Comparison of ENCODE assay signal across 8 cellular contexts in genomic region chr10:119596537-119597404, GRCh38. TPM values are rescaled to one million over a fixed set of nuclear protein-coding genes. Genes with fewer than 3 reads are reported as not detected.
A peak's percentile ranks its signal among the peaks of the same experiment; 100 is the strongest.
DNase-seq lines count a peak whose midpoint lies in the region; ATAC-seq and TF ChIP-seq lines count a peak whose summit lies in the region.

A gene with protein sequence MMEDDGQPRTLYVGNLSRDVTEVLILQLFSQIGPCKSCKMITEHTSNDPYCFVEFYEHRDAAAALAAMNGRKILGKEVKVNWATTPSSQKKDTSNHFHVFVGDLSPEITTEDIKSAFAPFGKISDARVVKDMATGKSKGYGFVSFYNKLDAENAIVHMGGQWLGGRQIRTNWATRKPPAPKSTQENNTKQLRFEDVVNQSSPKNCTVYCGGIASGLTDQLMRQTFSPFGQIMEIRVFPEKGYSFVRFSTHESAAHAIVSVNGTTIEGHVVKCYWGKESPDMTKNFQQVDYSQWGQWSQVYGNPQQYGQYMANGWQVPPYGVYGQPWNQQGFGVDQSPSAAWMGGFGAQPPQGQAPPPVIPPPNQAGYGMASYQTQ (minus strand): TSS chr10:119596964. CDS start chr10:119596465, 499 bp downstream.

- no peak within 1 kb of the TSS for H4K8ac ChIP-seq in H9 (replicated peaks; ENCODE audit: insufficient read length, low read depth, low read length)

- H2BK120ac ChIP-seq in H9 (ENCODE audit: low read depth, low read length, poor library complexity, severe bottlenecking) = no peak within 1 kb of the TSS

- no peak within 1 kb of the TSS for H3T11ph ChIP-seq in H9 (ENCODE audit: low read length)

- peaks cover 15 to 28% (median 18%) of the 10 kb centered on the region in 3 experiments for H3K36me3 Mint-ChIP-seq in H9 (ENCODE audit: insufficient read depth in 1 of 3, low read depth in 3 of 3)
- peaks cover 21% of the 10 kb centered on the region for H3K36me3 Mint-ChIP-seq in natural killer cell treated with Interleukin-12 subunit alpha and Interleukin-12 subunit beta and Interleukin-15 and Interleukin-18, amount 100 ng/mL, for 72 hours

- no peak within 1 kb of the TSS for H3K56ac ChIP-seq in H9 (ENCODE audit: insufficient read length, low read depth, low read length)

- no peak within 1 kb of the TSS for H2AK5ac ChIP-seq in H9 (ENCODE audit: insufficient read length, low read length)

- H3K4me3 Mint-ChIP-seq in H9 = peak within 1 kb of the TSS; percentile 88 to 94
- H3K4me3 Mint-ChIP-seq in natural killer cell treated with Interleukin-12 subunit alpha and Interleukin-12 subunit beta and Interleukin-15 and Interleukin-18, amount 100 ng/mL, for 72 hours = peak within 1 kb of the TSS; percentile 89

- peaks cover 4% of the 10 kb centered on the region for H3K23me2 ChIP-seq in H9 (ENCODE audit: insufficient read length, low read depth, low read length, poor library complexity, severe bottlenecking)

- H3K9me3 ChIP-seq in H9 (ENCODE audit: control insufficient read depth, low read depth, low read length) = no peaks in the 10 kb centered on the region
- H3K9me3 ChIP-seq in MG63 = no peaks in the 10 kb centered on the region

- no peak within 1 kb of the TSS for H2BK15ac ChIP-seq in H9 (ENCODE audit: low read depth, low read length)

- H3K23ac ChIP-seq in H9 (ENCODE audit: insufficient read length, low read depth, low read length) = no peak within 1 kb of the TSS

- H3K27me3 ChIP-seq in H9 (ENCODE audit: insufficient read depth, low read length) (no peaks in the 10 kb centered on the region), MG63 (no peaks in the 10 kb centered on the region)

- DNase-seq in ELR (ENCODE audit: low read depth) (peak; percentile 100), H9 (peak; percentile 100), MG63 (peak; percentile 99), SHP77 treated with DMSO at 0.1 percent for 48 hours (lab: John Stamatoyannopoulos, UW) (peak; percentile 98), fibroblast of pulmonary artery (ENCODE audit: low read depth) (peak; percentile 100)
- DNase-seq in activated effector memory CD4-positive, alpha-beta T cell treated with anti-CD3 and anti-CD28 coated beads, Interleukin-2, amount 50 U/mL, for 16 hours = peak; percentile 97
- peak; percentile 97 for DNase-seq in natural killer cell treated with Interleukin-12 subunit alpha and Interleukin-12 subunit beta and Interleukin-15 and Interleukin-18, amount 100 ng/mL, for 72 hours (ENCODE audit: low spot score)
- peak; percentile 92 for DNase-seq in stimulated activated naive CD8-positive, alpha-beta T cell treated with anti-CD3 and anti-CD28 coated beads, Interleukin-15, Interleukin-2, amounts not matched to agents 100 U/mL and 50 U/mL, for 24 hours

- no peak within 1 kb of the TSS for H2BK20ac ChIP-seq in H9 (ENCODE audit: low read depth, low read length, poor library complexity, severe bottlenecking)

- no peak within 1 kb of the TSS for H4K5ac ChIP-seq in H9 (ENCODE audit: insufficient read length, low read depth, low read length)

- peaks cover 18% of the 10 kb centered on the region for H3K36me3 ChIP-seq in MG63

- H3K79me2 ChIP-seq in H9 (ENCODE audit: insufficient read depth, low read length) = peaks cover 37% of the 10 kb centered on the region; the same call in 1 of the 2 replicates

- no peak within 1 kb of the TSS for H4K91ac ChIP-seq in H9 (ENCODE audit: insufficient read length, low read depth, low read length)

- peaks cover 4% of the 10 kb centered on the region; the same call in 1 of the 2 replicates for H3K4me1 ChIP-seq in H9 (ENCODE audit: insufficient read depth, low read length)

- no peak within 1 kb of the TSS for H2BK5ac ChIP-seq in H9 (ENCODE audit: insufficient read length, low read length)

- H3K27ac Mint-ChIP-seq in H9 = peak within 1 kb of the TSS; percentile 98 to 99 (median 99)
- peak within 1 kb of the TSS; percentile 88 to 96 for H3K27ac Mint-ChIP-seq in natural killer cell treated with Interleukin-12 subunit alpha and Interleukin-12 subunit beta and Interleukin-15 and Interleukin-18, amount 100 ng/mL, for 72 hours

- no peak within 1 kb of the TSS; the same call in 1 of the 2 replicates for H3K4ac ChIP-seq in H9 (ENCODE audit: low read depth, low read length)

- no peak within 1 kb of the TSS for H2BK12ac ChIP-seq in H9 (ENCODE audit: insufficient read length, low read depth, low read length)

- no peaks in the 10 kb centered on the region; the same call in 1 of the 2 replicates for H3K27me3 Mint-ChIP-seq in H9 (ENCODE audit: low read depth)
- H3K27me3 Mint-ChIP-seq in natural killer cell treated with Interleukin-12 subunit alpha and Interleukin-12 subunit beta and Interleukin-15 and Interleukin-18, amount 100 ng/mL, for 72 hours = no peaks in the 10 kb centered on the region

- H2AFZ ChIP-seq in H9 (ENCODE audit: low read length) = no peak within 1 kb of the TSS

- no peaks in the 10 kb centered on the region for H4K20me1 ChIP-seq in H9 (ENCODE audit: control insufficient read depth, insufficient read depth, insufficient read length)

- H3K79me1 ChIP-seq in H9 (ENCODE audit: insufficient read depth, low read depth, low read length, poor library complexity, severe bottlenecking) = no peaks in the 10 kb centered on the region

- WGBS in H9 (ENCODE audit: extremely low coverage, insufficient read length, low lambda C conversion rate) = no CpG with 5 or more reads among the region's 66 CpGs

- no peak for TF ChIP-seq CTCF in H9 (conservative IDR thresholded peaks at IDR 0.05)
- no peak for TF ChIP-seq CTCF in fibroblast of pulmonary artery (IDR thresholded peaks at IDR 0.05; ENCODE audit: low read length, missing control alignments)

- H3K4me3 ChIP-seq in MG63 = peak within 1 kb of the TSS; percentile 88
- peak within 1 kb of the TSS; percentile 96 for H3K4me3 ChIP-seq in fibroblast of pulmonary artery (replicated peaks; ENCODE audit: low read depth, low read length)

- H3K4me2 ChIP-seq in H9 (ENCODE audit: insufficient read depth, insufficient read length, low read length) = peak within 1 kb of the TSS; percentile 97

- H3K9me3 Mint-ChIP-seq in H9 = peaks cover 7 to 8% of the 10 kb centered on the region in 2 experiments
- no peaks in the 10 kb centered on the region for H3K9me3 Mint-ChIP-seq in natural killer cell treated with Interleukin-12 subunit alpha and Interleukin-12 subunit beta and Interleukin-15 and Interleukin-18, amount 100 ng/mL, for 72 hours

- peaks cover 35 to 36% of the 10 kb centered on the region in 2 experiments for H3K4me1 Mint-ChIP-seq in H9
- H3K4me1 Mint-ChIP-seq in natural killer cell treated with Interleukin-12 subunit alpha and Interleukin-12 subunit beta and Interleukin-15 and Interleukin-18, amount 100 ng/mL, for 72 hours (ENCODE audit: low read depth in 2 of 2) = peaks cover 46 to 47% of the 10 kb centered on the region in 2 donors

- H3K14ac ChIP-seq in H9 (ENCODE audit: insufficient read depth, low read length) = peak within 1 kb of the TSS; percentile 92

- peak within 1 kb of the TSS; percentile 93 for H3K18ac ChIP-seq in H9 (ENCODE audit: insufficient read length, low read depth, low read length)

- H3K9ac ChIP-seq in H9 (ENCODE audit: extremely low read depth, insufficient read length, low read length) = peak within 1 kb of the TSS; percentile 84

- peak within 1 kb of the TSS; percentile 31 for H3K27ac ChIP-seq in H9 (ENCODE audit: insufficient read length, low read depth, low read length)

- ATAC-seq in natural killer cell treated with Interleukin-12 subunit alpha and Interleukin-12 subunit beta and Interleukin-15 and Interleukin-18, amount 100 ng/mL, for 72 hours = peak; percentile 93 to 95
- peak; percentile 92 for ATAC-seq in stimulated activated naive CD8-positive, alpha-beta T cell treated with anti-CD3 and anti-CD28 coated beads, Interleukin-15, Interleukin-2, amounts not matched to agents 100 U/mL and 50 U/mL, for 24 hours

RNA-seq across cellular contexts. Expression of the gene that starts here (rescaled TPM):
- total RNA-seq in H9 (2021) = 146 and 152 TPM in 2 replicates
- total RNA-seq in MG63 (2014; rRNA removed; shearing (Covaris generic); ENCODE audit: low replicate concordance) = 29.2 and 30.7 TPM in 2 replicates
- total RNA-seq in natural killer cell treated with Interleukin-12 subunit alpha and Interleukin-12 subunit beta and Interleukin-15 and Interleukin-18, amount 100 ng/mL, for 72 hours = 100 to 1,000 TPM; 138 to 152 TPM

Comparison
In these comparisons a context has a peak if more than half of its experiments do, and no peak if none do; other contexts are left out.
1. Peak in every context shown above with its lines: DNase-seq, ATAC-seq, H3K4me3 ChIP-seq and H3K27ac ChIP-seq.